8 cellular contexts compared by ENCODE assay signal in genomic region chr20:63979221-63979548, GRCh38. TPM values are rescaled to one million over a fixed set of nuclear protein-coding genes. Genes with fewer than 3 reads are reported as not detected.
DNase-seq lines count a peak whose midpoint lies in the region; FAIRE-seq and TF ChIP-seq lines count a peak whose summit lies in the region.

No MANE protein-coding gene starts in this region.

- TF ChIP-seq POLR2A in prostate gland (IDR thresholded peaks at IDR 0.05) = no peak

- DNase-seq in GM12864 (ENCODE audit: low read depth) (no peak), SK-N-MC (ENCODE audit: low read depth, low spot score) (no peak), fibroblast of the aortic adventitia (ENCODE audit: low read depth) (no peak), prostate gland (ENCODE audit: low spot score) (no peak), RCC 7860 (ENCODE audit: low spot score) (no peak), cerebellar cortex (ENCODE audit: low spot score) (no peak), GM19238 (ENCODE audit: insufficient read length, low spot score) (no peak)
- no peak for DNase-seq in effector CD8-positive, alpha-beta T cell (lab: John Stamatoyannopoulos, UW)

- H3K36me3 ChIP-seq in SK-N-MC (ENCODE audit: insufficient read depth, low read length) (peaks cover 8% of the 10 kb centered on the region; the same call in 1 of the 2 replicates), prostate gland (no peaks in the 10 kb centered on the region)

- H3K9me3 ChIP-seq in SK-N-MC (ENCODE audit: low read depth, low read length) (no peaks in the 10 kb centered on the region), prostate gland (no peaks in the 10 kb centered on the region)

- no peak for TF ChIP-seq CTCF in GM12864 (IDR thresholded peaks at IDR 0.05; ENCODE audit: low read depth, low read length, missing control alignments)
- TF ChIP-seq CTCF in fibroblast of the aortic adventitia (IDR thresholded peaks at IDR 0.05; ENCODE audit: insufficient read depth, low read length) = no peak
- TF ChIP-seq CTCF in prostate gland (IDR thresholded peaks at IDR 0.05) = no peak

- H3K4me3 ChIP-seq in GM12864 (ENCODE audit: low read depth, low read length) (peak overlapping the region; percentile 83), SK-N-MC (peak overlapping the region; percentile 97), fibroblast of the aortic adventitia (ENCODE audit: low read depth, low read length) (peak overlapping the region; percentile 56), prostate gland (peak overlapping the region; percentile 46 to 58)

- WGBS in prostate gland = 2% methylated on average over 33 of the region's 45 CpGs

- no peaks in the 10 kb centered on the region for H3K27me3 ChIP-seq in prostate gland (replicated peaks; ENCODE audit: insufficient read depth)

- intact Hi-C loops in prostate gland (cut with DNase I) = loop anchor here (10.0 kb wide), 2 partner anchors 204 to 334 kb away; no protein-coding TSS in a partner anchor

- no peak for FAIRE-seq in RCC 7860 (lab: Jason Lieb, UNC)

- H3K27ac ChIP-seq in SK-N-MC (no peak overlapping the region), prostate gland (peak overlapping the region; percentile 73 to 83)

- H3K9ac ChIP-seq in SK-N-MC (ENCODE audit: insufficient read length) = peak overlapping the region; percentile 59

- H3K4me1 ChIP-seq in prostate gland (replicated peaks) = peaks cover 12% of the 10 kb centered on the region

RNA-seq across cellular contexts. Expression of gene SAMD10, which starts 0.3 kb away (rescaled TPM):
- total RNA-seq in fibroblast of the aortic adventitia (ENCODE audit: low replicate concordance) (0.16 and 2.3 TPM in 2 replicates), prostate gland (10 to 100 TPM in 1 of 2 donors, 1 to 10 TPM in 1; 6.0 to 14.7 TPM)

RNA-seq across cellular contexts. Expression of gene PRPF6, which starts 1.7 kb away (rescaled TPM):
- total RNA-seq in fibroblast of the aortic adventitia (ENCODE audit: low replicate concordance) (55.4 and 120 TPM in 2 replicates), prostate gland (10 to 100 TPM; 60.9 to 99.6 TPM)

RNA-seq across cellular contexts. Expression of gene ZNF512B, which starts 9.5 kb away (rescaled TPM):
- total RNA-seq in fibroblast of the aortic adventitia (ENCODE audit: low replicate concordance) (7.9 and 12.3 TPM in 2 replicates), prostate gland (10 to 100 TPM; 12.2 to 24.6 TPM)

RNA-seq across cellular contexts. Expression of gene UCKL1, which starts 23.0 kb away (rescaled TPM):
- total RNA-seq in fibroblast of the aortic adventitia (ENCODE audit: low replicate concordance) (4.0 and 16.0 TPM in 2 replicates), prostate gland (10 to 100 TPM; 46.6 to 66.2 TPM)

RNA-seq across cellular contexts. Expression of gene C20orf204, which starts 56.8 kb away (rescaled TPM):
- total RNA-seq in fibroblast of the aortic adventitia (ENCODE audit: low replicate concordance) (1.6 and 2.1 TPM in 2 replicates), prostate gland (1 to 10 TPM in 1 of 2 donors, under 1 TPM in 1; 0.64 to 3.1 TPM)
